ENCODE assay signal across 21 cellular contexts in genomic region chr11:119608201-119608600, GRCh38.
DNase-seq lines count a peak whose midpoint lies in the region; ATAC-seq lines count a peak whose summit lies in the region.
"Had no signal": no experiment of that assay in that cellular context is flagged by ENCODE, and none has a peak within 500 bp of the region (broad histone marks: within the 10 kb centered on the region; RNA-seq: fewer than 3 reads in every experiment).

No MANE protein-coding gene starts in this region.

- no peaks in the 10 kb centered on the region for H3K27me3 ChIP-seq in layer of hippocampus (ENCODE audit: control insufficient read depth, insufficient read depth, low read length)
- H3K27me3 ChIP-seq: BLaER1 had no signal

- ATAC-seq in GM21576 (IDR thresholded peaks at IDR 0.05; ENCODE audit: unreplicated experiment), result no peak
- ATAC-seq: Right ventricle myocardium inferior had no signal

- DNase-seq in NCI-H146 (lab: John Stamatoyannopoulos, UW) (peak; percentile 49), substantia nigra (lab: John Stamatoyannopoulos, UW) (peak in 3 of 49 donors; percentile 20 to 47 (median 45))
- no peak for DNase-seq in activated CD8-positive, alpha-beta memory T cell treated with anti-CD3 and anti-CD28 coated beads, Interleukin-2, amount 50 U/mL, for 48 hours
- no peak for DNase-seq in activated naive CD4-positive, alpha-beta T cell treated with Interleukin-2 at 50 U/mL for 16 hours
- DNase-seq: CD4-positive, alpha-beta T cell; COR-L47; DMS79; KBM-7; MM.1S; NCI-H1048; NCI-H1417 treated with DMSO at 0.1 percent for 48 hours; NCI-H1930; NCI-H446 treated with DMSO at 0.1 percent for 48 hours; NCI-H526 treated with DMSO at 0.1 percent for 48 hours; OCI-M1 had no signal

- H3K27ac ChIP-seq in angular gyrus (ENCODE audit: low read depth, low read length) (peak overlapping the region; percentile 99), layer of hippocampus (ENCODE audit: low read depth, low read length) (peak overlapping the region; percentile 88), substantia nigra (ENCODE audit: low read depth, low read length, poor library complexity, severe bottlenecking) (peak overlapping the region; percentile 99)
- H3K27ac ChIP-seq: BLaER1, HL-60 had no signal
